1 cellular context compared by ENCODE assay signal in the genomic region with DNA sequence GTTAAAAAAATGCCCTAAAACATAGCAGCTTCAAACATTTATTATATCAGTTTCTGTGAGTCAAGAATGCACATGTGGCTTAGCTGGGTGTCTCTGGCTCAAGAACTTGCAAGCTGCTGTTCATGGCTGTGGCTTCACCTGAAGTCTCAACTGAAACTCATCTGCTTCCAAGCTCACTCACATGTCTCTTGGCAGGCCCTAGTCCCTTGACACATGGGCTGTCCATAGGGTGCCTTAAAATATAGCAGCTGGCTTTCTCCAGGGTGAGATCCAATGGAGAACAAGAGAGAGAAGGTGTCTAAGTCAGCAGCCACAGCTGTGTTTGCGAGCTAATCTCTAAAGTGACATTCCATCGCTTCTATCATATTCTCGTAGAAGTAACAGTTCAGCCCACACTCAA.
TF ChIP-seq lines count a peak whose summit lies in the region.

No MANE protein-coding gene starts in this region.

TF ChIP-seq in H1, 55 proteins besides CTCF, POLR2A, EP300 and RAD21 (continued from another document):
- TF ChIP-seq KDM5A (IDR thresholded peaks at IDR 0.05; ENCODE audit: low read length), result no peak
TF ChIP-seq in H1: peak in this region for 0.
